ENCODE assay signal across 8 cellular contexts in the genomic region with DNA sequence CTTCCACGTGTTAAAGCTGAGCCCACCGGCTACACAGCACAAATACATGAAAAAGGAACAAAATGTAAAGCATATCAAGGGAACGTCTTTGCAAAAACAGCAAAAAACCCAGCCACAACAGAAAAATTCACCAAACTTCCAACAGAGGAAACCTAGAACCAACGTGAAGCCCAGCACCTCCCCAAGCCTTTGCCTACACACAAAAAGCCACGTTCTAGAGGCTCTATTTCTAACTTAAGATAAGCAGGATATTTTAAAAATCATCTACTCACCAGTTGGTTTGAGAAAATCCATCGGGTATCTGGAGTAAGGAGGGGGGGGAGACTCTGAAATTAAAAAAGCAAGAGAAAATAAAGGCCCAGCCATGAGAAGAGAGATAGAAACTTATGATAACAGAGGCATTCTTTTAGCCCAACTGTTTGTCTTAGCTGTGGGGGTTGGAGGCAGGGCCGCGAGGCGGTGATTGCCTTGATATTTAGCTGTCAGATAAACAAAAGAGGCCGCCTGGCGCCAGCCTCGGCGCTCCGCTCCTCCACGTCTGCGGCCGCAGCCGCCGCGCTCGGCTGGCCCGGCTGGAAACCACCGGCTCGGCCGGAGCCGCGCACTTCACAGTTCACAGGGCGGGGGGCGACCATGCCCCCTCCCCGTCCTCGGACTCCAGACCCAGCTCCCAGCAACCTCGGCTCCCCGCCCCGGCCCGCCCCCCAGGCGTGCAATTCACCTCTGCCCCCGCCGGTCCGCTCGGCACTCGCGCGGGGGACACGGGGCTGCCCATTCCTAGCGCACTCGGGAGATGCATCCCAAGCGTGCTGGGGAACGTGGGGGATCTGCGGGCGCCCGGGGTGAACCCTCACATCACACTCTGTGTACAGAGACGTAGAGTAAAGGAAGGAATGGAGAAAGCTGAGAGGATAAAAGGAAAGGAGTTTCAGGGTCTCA. TPM values are rescaled to one million over a fixed set of nuclear protein-coding genes. Genes with fewer than 3 reads are reported as not detected.
DNase-seq lines count a peak whose midpoint lies in the region; ATAC-seq and TF ChIP-seq lines count a peak whose summit lies in the region.

No MANE protein-coding gene starts in this region.

- no peaks in the 10 kb centered on the region for H3K36me3 ChIP-seq in Caco-2 (ENCODE audit: control insufficient read depth, insufficient read depth, low read length)
- H3K36me3 ChIP-seq in HUES48 (ENCODE audit: control insufficient read depth, insufficient read depth, low read length), result peaks cover 39% of the 10 kb centered on the region
- H3K36me3 ChIP-seq in smooth muscle cell (ENCODE audit: low read depth), result no peaks in the 10 kb centered on the region

- H3K4me3 Mint-ChIP-seq in Caco-2 (ENCODE audit: unreplicated experiment) (peak overlapping the region; percentile 82), MCF 10A (ENCODE audit: unreplicated experiment) (peak overlapping the region; percentile 91), immature natural killer cell (peak overlapping the region; percentile 97 to 99 (median 99))

- peak; percentile 2; the same call in 2 of the 3 replicates for ATAC-seq in SK-N-SH treated with all-trans-retinoic acid at 6 μM for 48 hours
- ATAC-seq in HG03097 (IDR thresholded peaks at IDR 0.05; ENCODE audit: low FRiP score, unreplicated experiment), result no peak

- no peaks in the 10 kb centered on the region for H3K9me3 ChIP-seq in Caco-2
- H3K9me3 ChIP-seq in HUES48 (ENCODE audit: control insufficient read depth, insufficient read depth, low read length), result no peaks in the 10 kb centered on the region
- no peaks in the 10 kb centered on the region for H3K9me3 ChIP-seq in smooth muscle cell (replicated peaks; ENCODE audit: low read depth)

- H3F3A ChIP-seq in smooth muscle cell (ENCODE audit: low read depth), result peaks cover 41% of the 10 kb centered on the region

- H4K20me1 ChIP-seq in smooth muscle cell (ENCODE audit: low read depth), result peaks cover 82% of the 10 kb centered on the region

- CTCF ChIA-PET in Caco-2 (lab: Charles Lee), result interaction anchor here (0.6 kb wide), 1 partner anchor 35 kb away, joined by 3 read pairs; no protein-coding TSS in a partner anchor
- CTCF ChIA-PET in MCF 10A (lab: Yijun Ruan, JAX), result interaction anchor here (0.7 to 2.2 kb wide), 3 partner anchors 11 to 229 kb away, joined by 3 to 6 read pairs (median 3); no protein-coding TSS in a partner anchor

- peaks cover 13% of the 10 kb centered on the region for H3K4me1 Mint-ChIP-seq in Caco-2 (ENCODE audit: low read depth, unreplicated experiment)
- H3K4me1 Mint-ChIP-seq in MCF 10A (ENCODE audit: insufficient read depth, unreplicated experiment), result peaks cover 33% of the 10 kb centered on the region
- H3K4me1 Mint-ChIP-seq in immature natural killer cell, result peaks cover 51 to 53% of the 10 kb centered on the region in 2 donors

- POLR2A ChIA-PET in Caco-2 (lab: Charles Lee) (no interaction called here), MCF 10A (lab: Yijun Ruan, JAX) (interaction anchor here (0.5 to 2.7 kb wide), 13 partner anchors 8 to 1318 kb away, joined by 3 to 16 read pairs (median 3); partner anchors contain the start of gene CFAP53)

- H3K9ac ChIP-seq in HUES48 (ENCODE audit: low read depth, low read length) (no peak overlapping the region), smooth muscle cell (ENCODE audit: low read depth) (peak overlapping the region; percentile 100)

- H3K27me3 ChIP-seq in Caco-2 (replicated peaks; ENCODE audit: control insufficient read depth, insufficient read depth, low read length) (no peaks in the 10 kb centered on the region), HUES48 (ENCODE audit: control insufficient read depth, insufficient read depth, low read length) (peaks cover 11% of the 10 kb centered on the region; the same call in 1 of the 2 replicates), smooth muscle cell (ENCODE audit: low read depth) (no peaks in the 10 kb centered on the region)

- peaks cover 84% of the 10 kb centered on the region for H3K79me2 ChIP-seq in smooth muscle cell (ENCODE audit: low read depth)

- H3K27me3 Mint-ChIP-seq in Caco-2 (ENCODE audit: insufficient read depth, unreplicated experiment) (no peaks in the 10 kb centered on the region), MCF 10A (ENCODE audit: insufficient read depth, unreplicated experiment) (no peaks in the 10 kb centered on the region), immature natural killer cell (ENCODE audit: low read depth in 3 of 3) (peaks cover 41 to 54% (median 47%) of the 10 kb centered on the region in 3 donors)

- H3K27ac ChIP-seq in HUES48 (ENCODE audit: low read depth, low read length), result peak overlapping the region; percentile 55
- peak overlapping the region; percentile 100 for H3K27ac ChIP-seq in smooth muscle cell (ENCODE audit: low read depth)

- peak overlapping the region; percentile 91 for H3K4me2 ChIP-seq in smooth muscle cell

- H3K9me3 Mint-ChIP-seq in Caco-2 (ENCODE audit: unreplicated experiment) (no peaks in the 10 kb centered on the region), MCF 10A (ENCODE audit: unreplicated experiment) (no peaks in the 10 kb centered on the region), immature natural killer cell (no peaks in the 10 kb centered on the region)

- H2AFZ ChIP-seq in smooth muscle cell (ENCODE audit: low read depth), result no peak overlapping the region

- H3K4me1 ChIP-seq in Caco-2 (peaks cover 29% of the 10 kb centered on the region), HUES48 (ENCODE audit: control insufficient read depth, insufficient read depth, low read length) (peaks cover 54% of the 10 kb centered on the region), smooth muscle cell (ENCODE audit: low read depth) (peaks cover 27% of the 10 kb centered on the region)

- H3K36me3 Mint-ChIP-seq in Caco-2 (ENCODE audit: insufficient read depth, unreplicated experiment) (peaks cover 20% of the 10 kb centered on the region), MCF 10A (ENCODE audit: insufficient read depth, unreplicated experiment) (peaks cover 6% of the 10 kb centered on the region), immature natural killer cell (peaks cover 20 to 48% (median 29%) of the 10 kb centered on the region in 3 donors)

- H3K4me3 ChIP-seq in Caco-2 (ENCODE audit: low read depth, low read length) (peak overlapping the region; percentile 71), HUES48 (ENCODE audit: low read depth, low read length) (peak overlapping the region; percentile 70), smooth muscle cell (peak overlapping the region; percentile 97)

- peak; percentile 60 to 68 for DNase-seq in Caco-2
- DNase-seq in MCF 10A (ENCODE audit: unreplicated experiment), result peak; percentile 55
- DNase-seq in immature natural killer cell, result peak; percentile 72 to 76 (median 75)
- no peak for DNase-seq in smooth muscle cell (lab: John Stamatoyannopoulos, UW; ENCODE audit: unreplicated experiment)
- no peak for DNase-seq in A172 (ENCODE audit: low spot score)

- H3K27ac Mint-ChIP-seq in Caco-2 (ENCODE audit: unreplicated experiment) (peak overlapping the region; percentile 85), MCF 10A (ENCODE audit: low read depth, unreplicated experiment) (peak overlapping the region; percentile 70), immature natural killer cell (peak overlapping the region; percentile 92 to 99 (median 98))

- no peak for TF ChIP-seq CTCF in Caco-2 (IDR thresholded peaks at IDR 0.05; ENCODE audit: insufficient read depth in 1 of 2, low read depth in 1 of 2, low read length in 1 of 2, severe bottlenecking in 1 of 2, unreplicated experiment in 1 of 2)
- no peak for TF ChIP-seq CTCF in MCF 10A (IDR thresholded peaks at IDR 0.05; ENCODE audit: unreplicated experiment)
- no peak for TF ChIP-seq CTCF in smooth muscle cell (IDR thresholded peaks at IDR 0.05; ENCODE audit: borderline replicate concordance, insufficient read depth, poor library complexity, severe bottlenecking)

- intact Hi-C loops in Caco-2 (cut with micrococcal nuclease; ENCODE audit: unreplicated experiment), result loop anchor here (1.0 to 10.0 kb wide), 2 partner anchors 18 to 164 kb away; no protein-coding TSS in a partner anchor
- intact Hi-C loops in MCF 10A (cut with micrococcal nuclease), result loop anchor here (1.0 to 5.0 kb wide), 6 partner anchors 76 to 289 kb away; no protein-coding TSS in a partner anchor

- under 1% methylated on average over 48 of the region's 52 CpGs for WGBS in smooth muscle cell (ENCODE audit: low lambda C conversion rate)

- BruUV-seq in Caco-2 (replicated peaks; lab: Mats Ljungman, UMichigan) (TSS peak; percentile 11), MCF 10A (replicated peaks; lab: Mats Ljungman, UMichigan) (no TSS peak)

TF ChIP-seq in SK-N-SH treated with all-trans-retinoic acid at 6 μM for 48 hours, 23 proteins besides CTCF, POLR2A, EP300 and RAD21:
- TF ChIP-seq ZNF70 (CRISPR knock-in tag; IDR thresholded peaks at IDR 0.05) (no peak), RARB (CRISPR knock-in tag; IDR thresholded peaks at IDR 0.05) (no peak), ISL1 (CRISPR knock-in tag; IDR thresholded peaks at IDR 0.05) (no peak), SNAI2 (CRISPR knock-in tag; IDR thresholded peaks at IDR 0.05) (no peak)
TF ChIP-seq in SK-N-SH treated with all-trans-retinoic acid at 6 μM for 48 hours: peak in this region for 0.

RNA-seq across cellular contexts. Expression of gene SMAD7, which starts 2.4 kb away (rescaled TPM):
- 9.3 and 9.5 TPM in 2 replicates for total RNA-seq in Caco-2 (2022)
- 9.8 and 12.3 TPM in 2 replicates for total RNA-seq in MCF 10A (2022)
- 10 to 100 TPM; 10.1 to 17.4 (median 12.3) TPM for polyA plus RNA-seq in immature natural killer cell
- total RNA-seq in smooth muscle cell, result 114 and 142 TPM in 2 replicates
- polyA plus RNA-seq in smooth muscle cell, result 134 and 136 TPM in 2 replicates
- total RNA-seq in A172 (2014; rRNA removed; shearing (Covaris generic)), result 6.2 and 8.5 TPM in 2 replicates

Comparison
In these comparisons a context has a peak if more than half of its experiments do, and no peak if none do; other contexts are left out.
1. DNase-seq: peak in Caco-2 (2 of 2), MCF 10A (single experiment) and immature natural killer cell (3 of 3); none in smooth muscle cell (single experiment) and A172 (single experiment).
2. Peak in every context shown above with its lines, with median percentiles within 50 percentile points of each other: H3K4me3 ChIP-seq, H3K27ac Mint-ChIP-seq and H3K4me3 Mint-ChIP-seq.